Comparison of ENCODE assay signal across 8 cellular contexts in genomic region chr17:68234726-68235335, GRCh38. TPM values are rescaled to one million over a fixed set of nuclear protein-coding genes. Genes with fewer than 3 reads are reported as not detected.
DNase-seq lines count a peak whose midpoint lies in the region; ATAC-seq and TF ChIP-seq lines count a peak whose summit lies in the region.
"Not testable (repeated sequence)": the region's sequence is repeated elsewhere in the genome, so short reads cannot be mapped to it uniquely, and the experiment has no call there.

No MANE protein-coding gene starts in this region.

- H3K27ac ChIP-seq in osteoblast (ENCODE audit: low read depth, low read length): peak overlapping the region; percentile 73
- H3K27ac ChIP-seq in vagina: peak overlapping the region; percentile 59

- not testable (repeated sequence) for H3K4me3 Mint-ChIP-seq in activated CD8-positive, alpha-beta T cell treated with anti-CD3 and anti-CD28 coated beads for 36 hours
- peak overlapping the region; percentile 52 for H3K4me3 Mint-ChIP-seq in central memory CD8-positive, alpha-beta T cell

- peak overlapping the region; percentile 65 for H2AFZ ChIP-seq in osteoblast (ENCODE audit: low read length)

- not testable (repeated sequence) for H3K27me3 Mint-ChIP-seq in activated CD8-positive, alpha-beta T cell treated with anti-CD3 and anti-CD28 coated beads for 36 hours; central memory CD8-positive, alpha-beta T cell

- H3K36me3 ChIP-seq in osteoblast (ENCODE audit: insufficient read depth, low read length); vagina: not testable (repeated sequence)

- POLR2A ChIA-PET in activated CD8-positive, alpha-beta T cell treated with anti-CD3 and anti-CD28 coated beads for 36 hours (lab: Charles Lee): interaction anchor here (0.7 to 5.6 kb wide), 6 partner anchors 9 to 233 kb away, joined by 3 to 63 read pairs (median 3); partner anchors contain the start of genes AMZ2 and ARSG

- DNase-seq in NOMO-1 treated with dmso at 0.1 percent for 144 hours (lab: John Stamatoyannopoulos, UW; ENCODE audit: unreplicated experiment): peak; percentile 26
- DNase-seq in activated CD8-positive, alpha-beta T cell treated with anti-CD3 and anti-CD28 coated beads for 36 hours: peak; percentile 78
- peak in 1 of 2 donors; percentile 66 for DNase-seq in central memory CD8-positive, alpha-beta T cell (ENCODE audit: low spot score in 2 of 2)
- not testable (repeated sequence) for DNase-seq in left ventricle myocardium superior; vagina (ENCODE audit: extremely low spot score in 2 of 2)
- DNase-seq in osteoblast (ENCODE audit: insufficient read length, low spot score, missing footprints): peak; percentile 92

- not testable (repeated sequence) for H4K20me1 ChIP-seq in osteoblast (ENCODE audit: insufficient read depth, low read length)

- H3K36me3 Mint-ChIP-seq in activated CD8-positive, alpha-beta T cell treated with anti-CD3 and anti-CD28 coated beads for 36 hours (ENCODE audit: low read depth): not testable (repeated sequence)
- H3K36me3 Mint-ChIP-seq in central memory CD8-positive, alpha-beta T cell (ENCODE audit: insufficient read depth): peaks cover 12% of the 10 kb centered on the region

- TF ChIP-seq CTCF in activated CD8-positive, alpha-beta T cell treated with anti-CD3 and anti-CD28 coated beads for 36 hours (IDR thresholded peaks at IDR 0.05); osteoblast (IDR thresholded peaks at IDR 0.05; ENCODE audit: extremely low read depth, low read depth, low read length); vagina (IDR thresholded peaks at IDR 0.05): not testable (repeated sequence)

- not testable (repeated sequence) for H3K4me1 ChIP-seq in osteoblast (ENCODE audit: insufficient read depth, low read length); vagina

- not testable (repeated sequence) for H3K9me3 Mint-ChIP-seq in activated CD8-positive, alpha-beta T cell treated with anti-CD3 and anti-CD28 coated beads for 36 hours; central memory CD8-positive, alpha-beta T cell

- peaks cover 41% of the 10 kb centered on the region for H3K4me1 Mint-ChIP-seq in activated CD8-positive, alpha-beta T cell treated with anti-CD3 and anti-CD28 coated beads for 36 hours (ENCODE audit: low read depth)
- peaks cover 40% of the 10 kb centered on the region for H3K4me1 Mint-ChIP-seq in central memory CD8-positive, alpha-beta T cell

- peak overlapping the region; percentile 87 for H3K27ac Mint-ChIP-seq in activated CD8-positive, alpha-beta T cell treated with anti-CD3 and anti-CD28 coated beads for 36 hours
- H3K27ac Mint-ChIP-seq in central memory CD8-positive, alpha-beta T cell (ENCODE audit: low read depth): peak overlapping the region; percentile 93

- H3K4me3 ChIP-seq in osteoblast (ENCODE audit: insufficient read depth, low read length); vagina: not testable (repeated sequence)

- H3K4me2 ChIP-seq in osteoblast (ENCODE audit: insufficient read depth, low read length): peak overlapping the region; percentile 36

- H3K9me3 ChIP-seq in osteoblast (ENCODE audit: low read depth, low read length); vagina: not testable (repeated sequence)

- ATAC-seq in GM18508 (IDR thresholded peaks at IDR 0.05; ENCODE audit: insufficient read depth, unreplicated experiment) (peak; percentile 33), HG03097 (IDR thresholded peaks at IDR 0.05; ENCODE audit: low FRiP score, unreplicated experiment) (peak; percentile 31), left ventricle myocardium superior (peak; percentile 66)
- peak; percentile 44 for ATAC-seq in activated CD8-positive, alpha-beta T cell treated with anti-CD3 and anti-CD28 coated beads for 36 hours
- ATAC-seq in central memory CD8-positive, alpha-beta T cell (replicated peaks; ENCODE audit: extremely low read depth, poor library complexity, severe bottlenecking): peak; percentile 53

- H3K79me2 ChIP-seq in osteoblast (ENCODE audit: insufficient read depth, low read length): not testable (repeated sequence)

- not testable (repeated sequence) for TF ChIP-seq POLR2A in vagina (IDR thresholded peaks at IDR 0.05)

- CTCF ChIA-PET in activated CD8-positive, alpha-beta T cell treated with anti-CD3 and anti-CD28 coated beads for 36 hours (lab: Charles Lee): interaction anchor here (0.8 to 1.4 kb wide), 3 partner anchors 11 to 224 kb away, joined by 3 to 4 read pairs (median 3); no protein-coding TSS in a partner anchor

- intact Hi-C loops in activated CD8-positive, alpha-beta T cell treated with anti-CD3 and anti-CD28 coated beads for 36 hours (cut with micrococcal nuclease); left ventricle myocardium superior (cut with micrococcal nuclease); vagina (cut with DNase I): not testable (repeated sequence)

- not testable (repeated sequence) for H3K27me3 ChIP-seq in osteoblast (ENCODE audit: insufficient read depth, low read length); vagina

RNA-seq across cellular contexts. Expression of gene AMZ2, which starts 13.0 kb away (rescaled TPM):
- total RNA-seq in activated CD8-positive, alpha-beta T cell treated with anti-CD3 and anti-CD28 coated beads for 36 hours: 100 to 1,000 TPM; 132 to 141 TPM
- total RNA-seq in left ventricle myocardium superior (92.1 TPM), osteoblast (80.3 and 84.0 TPM in 2 replicates), vagina (39.8 TPM)

RNA-seq across cellular contexts. Expression of gene SLC16A6, which starts 56.1 kb away (rescaled TPM):
- 1 to 10 TPM; 2.3 to 2.8 TPM for total RNA-seq in activated CD8-positive, alpha-beta T cell treated with anti-CD3 and anti-CD28 coated beads for 36 hours
- not detected for total RNA-seq in left ventricle myocardium superior
- 1.4 and 3.8 TPM in 2 replicates for total RNA-seq in osteoblast
- 2.7 TPM for total RNA-seq in vagina

RNA-seq across cellular contexts. Expression of gene ARSG, which starts 56.5 kb away (rescaled TPM):
- total RNA-seq in activated CD8-positive, alpha-beta T cell treated with anti-CD3 and anti-CD28 coated beads for 36 hours: 1 to 10 TPM; 7.2 to 8.4 TPM
- total RNA-seq in left ventricle myocardium superior (3.3 TPM), osteoblast (7.6 and 7.7 TPM in 2 replicates), vagina (8.1 TPM)
